Comparison of ENCODE assay signal across 1 cellular context in genomic region chr6:14144678-14145113, GRCh38.
TF ChIP-seq lines count a peak whose summit lies in the region.

No MANE protein-coding gene starts in this region.

TF ChIP-seq in GM23338, 12 proteins besides CTCF, POLR2A, EP300 and RAD21 (continued from another document):
- TF ChIP-seq, protein P1, sequence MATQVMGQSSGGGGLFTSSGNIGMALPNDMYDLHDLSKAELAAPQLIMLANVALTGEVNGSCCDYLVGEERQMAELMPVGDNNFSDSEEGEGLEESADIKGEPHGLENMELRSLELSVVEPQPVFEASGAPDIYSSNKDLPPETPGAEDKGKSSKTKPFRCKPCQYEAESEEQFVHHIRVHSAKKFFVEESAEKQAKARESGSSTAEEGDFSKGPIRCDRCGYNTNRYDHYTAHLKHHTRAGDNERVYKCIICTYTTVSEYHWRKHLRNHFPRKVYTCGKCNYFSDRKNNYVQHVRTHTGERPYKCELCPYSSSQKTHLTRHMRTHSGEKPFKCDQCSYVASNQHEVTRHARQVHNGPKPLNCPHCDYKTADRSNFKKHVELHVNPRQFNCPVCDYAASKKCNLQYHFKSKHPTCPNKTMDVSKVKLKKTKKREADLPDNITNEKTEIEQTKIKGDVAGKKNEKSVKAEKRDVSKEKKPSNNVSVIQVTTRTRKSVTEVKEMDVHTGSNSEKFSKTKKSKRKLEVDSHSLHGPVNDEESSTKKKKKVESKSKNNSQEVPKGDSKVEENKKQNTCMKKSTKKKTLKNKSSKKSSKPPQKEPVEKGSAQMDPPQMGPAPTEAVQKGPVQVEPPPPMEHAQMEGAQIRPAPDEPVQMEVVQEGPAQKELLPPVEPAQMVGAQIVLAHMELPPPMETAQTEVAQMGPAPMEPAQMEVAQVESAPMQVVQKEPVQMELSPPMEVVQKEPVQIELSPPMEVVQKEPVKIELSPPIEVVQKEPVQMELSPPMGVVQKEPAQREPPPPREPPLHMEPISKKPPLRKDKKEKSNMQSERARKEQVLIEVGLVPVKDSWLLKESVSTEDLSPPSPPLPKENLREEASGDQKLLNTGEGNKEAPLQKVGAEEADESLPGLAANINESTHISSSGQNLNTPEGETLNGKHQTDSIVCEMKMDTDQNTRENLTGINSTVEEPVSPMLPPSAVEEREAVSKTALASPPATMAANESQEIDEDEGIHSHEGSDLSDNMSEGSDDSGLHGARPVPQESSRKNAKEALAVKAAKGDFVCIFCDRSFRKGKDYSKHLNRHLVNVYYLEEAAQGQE (IDR thresholded peaks at IDR 0.05; ENCODE audit: unreplicated experiment): no peak
- TF ChIP-seq ETS1 (IDR thresholded peaks at IDR 0.05): no peak
- no peak for TF ChIP-seq EZH2 (IDR thresholded peaks at IDR 0.05; ENCODE audit: low read depth, unreplicated experiment)
TF ChIP-seq in GM23338: peak in this region for 3.
